In the genomic region with DNA sequence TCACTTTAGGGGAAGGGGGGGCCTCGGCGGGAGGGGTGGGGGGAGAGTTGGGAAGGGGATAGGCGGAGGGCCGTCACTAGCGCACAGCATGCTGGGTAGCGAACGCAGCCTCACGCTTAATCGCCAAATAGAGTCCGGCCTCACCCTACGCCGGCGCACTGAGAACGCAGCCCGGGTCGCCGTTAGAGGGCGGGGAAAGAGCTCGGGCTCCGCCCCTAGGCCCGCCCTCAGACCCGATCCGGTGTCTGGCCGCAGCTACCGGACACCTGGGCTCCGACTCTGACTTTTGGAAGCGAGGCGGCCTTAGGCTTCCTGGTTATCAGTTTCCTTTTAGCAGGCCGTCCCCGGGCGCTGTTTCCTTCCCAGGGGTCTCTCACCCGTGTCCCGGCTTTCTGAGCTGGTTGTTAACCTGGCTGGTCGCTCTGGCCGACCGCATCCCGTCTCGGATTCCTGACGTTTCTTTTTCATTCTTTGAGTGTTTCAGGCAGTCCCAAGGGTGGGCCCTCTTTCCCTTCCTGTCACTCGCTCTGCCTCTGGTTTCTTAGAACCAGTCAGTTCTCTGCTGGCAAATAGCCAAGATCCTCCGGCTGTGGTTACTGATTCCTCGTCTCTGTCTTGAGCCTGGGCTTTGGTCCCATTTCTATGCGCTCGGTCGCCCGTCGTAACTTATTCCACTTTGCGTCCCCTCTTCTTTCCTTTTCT, we compare ENCODE assay signal across 8 cellular contexts. TPM values are rescaled to one million over a fixed set of nuclear protein-coding genes. Genes with fewer than 3 reads are reported as not detected.
DNase-seq lines count a peak whose midpoint lies in the region; ATAC-seq and TF ChIP-seq lines count a peak whose summit lies in the region.

No MANE protein-coding gene starts in this region.

- no peaks in the 10 kb centered on the region for H3K9me3 ChIP-seq in spleen

- in situ Hi-C loops in GM18951 (cut with MboI; ENCODE audit: low sequenced_read_pairs, unreplicated experiment): no loop called here

- H3K27ac ChIP-seq in caudate nucleus (ENCODE audit: low read depth, low read length) (peak overlapping the region; percentile 90), spleen (peak overlapping the region; percentile 94 to 100 (median 98))

- H3K4me1 Mint-ChIP-seq in activated B cell treated with CpG ODN at 0.5 μM for 24 hours: peaks cover 40% of the 10 kb centered on the region

- H3K27me3 Mint-ChIP-seq in activated B cell treated with CpG ODN at 0.5 μM for 24 hours: no peaks in the 10 kb centered on the region

- CTCF ChIA-PET in activated B cell treated with CpG ODN at 0.5 μM for 24 hours (lab: Charles Lee): interaction anchor here (1.1 to 1.2 kb wide), 3 partner anchors 47 to 181 kb away, joined by 3 to 5 read pairs (median 5); a partner anchor contains a TSS

- peak overlapping the region; percentile 99 for H3K4me3 Mint-ChIP-seq in activated B cell treated with CpG ODN at 0.5 μM for 24 hours

- H3K36me3 Mint-ChIP-seq in activated B cell treated with CpG ODN at 0.5 μM for 24 hours (ENCODE audit: low read depth): peaks cover 16% of the 10 kb centered on the region

- POLR2A ChIA-PET in activated B cell treated with CpG ODN at 0.5 μM for 24 hours (lab: Charles Lee): interaction anchor here (0.6 to 2.8 kb wide), 16 partner anchors 8 to 1176 kb away, joined by 3 to 38 read pairs (median 4); a partner anchor contains a TSS

- DNase-seq in AG08396 (ENCODE audit: low spot score) (peak; percentile 95), NCI-H2227 treated with DMSO at 0.1 percent for 48 hours (lab: John Stamatoyannopoulos, UW) (peak; percentile 96), activated B cell treated with CpG ODN at 0.5 μM for 24 hours (peak; percentile 95), caudate nucleus (lab: John Stamatoyannopoulos, UW) (peak; percentile 55 to 98 (median 94)), inferior parietal cortex (ENCODE audit: extremely low spot score) (peak; percentile 97), spleen (peak; percentile 99)

- H3K4me1 ChIP-seq in spleen: peaks cover 22 to 64% (median 39%) of the 10 kb centered on the region in 6 donors

- 0 to 1% (median 0%) methylated on average over 21 to 47 of the region's 48 CpGs for WGBS in spleen, 5 donors

- H3K27me3 ChIP-seq in spleen (replicated peaks in 1 of 7): no peaks in the 10 kb centered on the region

- ATAC-seq in HG03175 (IDR thresholded peaks at IDR 0.05; ENCODE audit: unreplicated experiment) (peak; percentile 92), activated B cell treated with CpG ODN at 0.5 μM for 24 hours (ENCODE audit: low read depth) (peak; percentile 94)

- TF ChIP-seq POLR2A in GM18951 (IDR thresholded peaks at IDR 0.05; ENCODE audit: extremely low read depth, insufficient read depth, insufficient read length): peak; percentile 86
- peak in 1 of 3 donors; percentile 55 for TF ChIP-seq POLR2A in spleen (IDR thresholded peaks at IDR 0.05)

- H3K4me3 ChIP-seq in spleen: peak overlapping the region; percentile 84 to 95 (median 91)

- intact Hi-C loops in activated B cell treated with CpG ODN at 0.5 μM for 24 hours (cut with micrococcal nuclease): loop anchor here (1.0 to 10.0 kb wide), 10 partner anchors 56 to 1176 kb away; a partner anchor contains a TSS
- intact Hi-C loops in spleen (cut with DNase I; ENCODE audit: low total_unique reads): no loop called here

- H3K27ac Mint-ChIP-seq in activated B cell treated with CpG ODN at 0.5 μM for 24 hours: peak overlapping the region; percentile 95

- H3K9me3 Mint-ChIP-seq in activated B cell treated with CpG ODN at 0.5 μM for 24 hours: no peaks in the 10 kb centered on the region

- H3K36me3 ChIP-seq in spleen: no peaks in the 10 kb centered on the region

- TF ChIP-seq CTCF in activated B cell treated with CpG ODN at 0.5 μM for 24 hours (IDR thresholded peaks at IDR 0.05): no peak
- TF ChIP-seq CTCF in spleen (IDR thresholded peaks at IDR 0.05 in 8 of 11, conservative IDR thresholded peaks at IDR 0.05 in 3 of 11): peak in 5 of 11 experiments; percentile 20 to 56 (median 36)

RNA-seq across cellular contexts. Expression of a gene that starts 0.4 kb away (rescaled TPM):
- 27.2 and 31.0 TPM in 2 replicates for total RNA-seq in activated B cell treated with CpG ODN at 0.5 μM for 24 hours
- 10 to 100 TPM; 32.8 to 50.1 (median 39.1) TPM for total RNA-seq in spleen
- 10 to 100 TPM in 1 of 3 donors, 1 to 10 TPM in 2; 7.6 to 11.3 (median 9.7) TPM for polyA plus RNA-seq in spleen

RNA-seq across cellular contexts. Expression of a gene that starts 1.1 kb away (rescaled TPM):
- total RNA-seq in activated B cell treated with CpG ODN at 0.5 μM for 24 hours (12.0 and 14.8 TPM in 2 replicates), spleen (10 to 100 TPM; 10.7 to 22.9 (median 14.2) TPM)
- 10 to 100 TPM in 1 of 3 donors, 1 to 10 TPM in 2; 6.4 to 11.1 (median 6.5) TPM for polyA plus RNA-seq in spleen

Comparison
In these comparisons a context has a peak if more than half of its experiments do, and no peak if none do; other contexts are left out.
1. Peak in every context shown above with its lines: DNase-seq, ATAC-seq, H3K4me3 ChIP-seq and H3K27ac ChIP-seq.